Comparison of ENCODE assay signal across 1 cellular context in genomic region chrX:71098951-71099506, GRCh38.
TF ChIP-seq lines count a peak whose summit lies in the region.

No MANE protein-coding gene starts in this region.

TF ChIP-seq in WTC11, 78 proteins besides CTCF, POLR2A, EP300 and RAD21 (continued from another document):
- TF ChIP-seq ZNF512 (CRISPR knock-in tag; IDR thresholded peaks at IDR 0.05; ENCODE audit: borderline replicate concordance) (no peak), GABPB1 (CRISPR knock-in tag; IDR thresholded peaks at IDR 0.05) (no peak), SP1 (CRISPR knock-in tag; conservative IDR thresholded peaks at IDR 0.05) (no peak), SOX15 (CRISPR knock-in tag; IDR thresholded peaks at IDR 0.05) (no peak), PRDM15 (CRISPR knock-in tag; IDR thresholded peaks at IDR 0.05) (no peak), CREM (CRISPR knock-in tag; IDR thresholded peaks at IDR 0.05) (no peak), ELF4 (CRISPR knock-in tag; IDR thresholded peaks at IDR 0.05; ENCODE audit: low read depth) (no peak)
